In the genomic region with DNA sequence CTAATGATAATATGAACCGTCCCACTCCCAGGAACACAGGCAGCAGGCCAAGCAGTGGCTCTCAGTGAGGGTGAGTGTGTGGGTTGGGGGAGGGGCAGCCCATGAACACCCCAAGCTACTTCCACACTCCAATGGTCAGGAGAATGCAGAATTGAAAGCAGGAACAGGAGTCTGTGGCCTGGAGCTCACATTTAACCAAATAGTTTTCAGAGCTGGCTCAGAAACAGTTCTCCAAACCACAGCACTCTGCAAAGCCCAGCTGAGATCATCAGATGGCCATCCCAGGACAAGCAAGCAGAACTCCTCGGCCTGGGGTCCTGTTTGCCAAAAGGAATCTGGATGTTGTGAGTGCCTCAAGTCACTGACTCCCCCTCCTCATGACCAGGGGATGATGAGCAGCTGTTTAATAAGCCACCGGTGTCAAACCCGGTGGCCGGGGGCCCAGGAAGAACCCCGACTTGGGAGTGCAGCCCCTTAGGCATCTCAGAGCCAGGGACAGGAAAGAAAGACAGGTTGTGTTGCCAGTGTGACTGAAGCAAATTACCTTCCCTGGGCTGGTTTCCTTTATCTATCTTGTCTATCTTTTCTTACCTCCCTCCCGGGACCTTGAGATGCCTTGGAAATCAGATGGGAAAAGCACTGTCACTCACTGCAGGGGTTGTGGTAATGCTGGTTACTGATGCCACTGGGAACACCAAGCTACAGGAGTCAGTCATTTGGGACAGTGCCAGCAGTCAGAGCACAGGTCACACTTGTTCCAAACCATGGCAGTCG, we compare ENCODE assay signal across 8 cellular contexts. TPM values are rescaled to one million over a fixed set of nuclear protein-coding genes. Genes with fewer than 3 reads are reported as not detected.
DNase-seq lines count a peak whose midpoint lies in the region; ATAC-seq and TF ChIP-seq lines count a peak whose summit lies in the region.

No MANE protein-coding gene starts in this region.

- no peak for TF ChIP-seq CTCF in WTC11 (IDR thresholded peaks at IDR 0.05)
- no peak for TF ChIP-seq CTCF in kidney epithelial cell (IDR thresholded peaks at IDR 0.05; ENCODE audit: insufficient read depth, low read length, poor library complexity, severe bottlenecking)

- no peaks in the 10 kb centered on the region for H3K27me3 Mint-ChIP-seq in WTC11 (ENCODE audit: low read depth)
- peaks cover 0 to 2% (median 0%) of the 10 kb centered on the region in 3 donors for H3K27me3 Mint-ChIP-seq in immature natural killer cell (ENCODE audit: low read depth in 3 of 3)

- H3K4me3 ChIP-seq in kidney epithelial cell (ENCODE audit: low read depth, low read length), result no peak overlapping the region

- H3K9me3 Mint-ChIP-seq in WTC11 (no peaks in the 10 kb centered on the region), immature natural killer cell (no peaks in the 10 kb centered on the region)

- CTCF ChIA-PET in WTC11 (lab: Charles Lee), result no interaction called here

- no peaks in the 10 kb centered on the region for H3K27me3 ChIP-seq in kidney epithelial cell (ENCODE audit: control insufficient read depth, insufficient read depth, low read length)

- no peaks in the 10 kb centered on the region for H3K36me3 Mint-ChIP-seq in WTC11
- H3K36me3 Mint-ChIP-seq in immature natural killer cell, result no peaks in the 10 kb centered on the region

- no peaks in the 10 kb centered on the region for H3K36me3 ChIP-seq in kidney epithelial cell (ENCODE audit: control insufficient read depth, insufficient read depth, low read length)

- ATAC-seq in HG03432 (IDR thresholded peaks at IDR 0.05; ENCODE audit: unreplicated experiment) (peak; percentile 58), WTC11 (peak; percentile 79)

- POLR2A ChIA-PET in WTC11 (lab: Charles Lee), result interaction anchor here (0.6 kb wide), 1 partner anchor 35 kb away, joined by 3 read pairs; no protein-coding TSS in a partner anchor

- no peak overlapping the region for H3K4me3 Mint-ChIP-seq in WTC11
- peak overlapping the region in 1 of 5 donors; percentile 30 for H3K4me3 Mint-ChIP-seq in immature natural killer cell

- DNase-seq in activated effector memory CD4-positive, alpha-beta T cell treated with anti-CD3 and anti-CD28 coated beads, Interleukin-2, amount 50 U/mL, for 16 hours, result peak; percentile 30
- no peak for DNase-seq in activated effector memory CD4-positive, alpha-beta T cell treated with Interleukin-2 at 50 U/mL for 16 hours
- peak; percentile 35 for DNase-seq in WTC11 (ENCODE audit: low spot score)
- peak; percentile 95 for DNase-seq in kidney epithelial cell (ENCODE audit: low read depth)
- no peak for DNase-seq in immature natural killer cell
- DNase-seq in 8988T, result no peak
- no peak for DNase-seq in activated naive CD4-positive, alpha-beta T cell treated with anti-CD3 and anti-CD28 coated beads, Interleukin-2, amount 50 U/mL, for 16 hours

- peaks cover 15% of the 10 kb centered on the region for H3K4me1 Mint-ChIP-seq in WTC11
- H3K4me1 Mint-ChIP-seq in immature natural killer cell, result peaks cover 19 to 20% of the 10 kb centered on the region in 2 donors

- H3K27ac Mint-ChIP-seq in WTC11 (0 out of 2 replicates have a peak overlapping the region, but pooled peaks have one; percentile 45), immature natural killer cell (peak overlapping the region in 3 of 6 donors; percentile 57 to 85 (median 74))

TF ChIP-seq in WTC11, 78 proteins besides CTCF, POLR2A, EP300 and RAD21:
- TF ChIP-seq NR1H2 (CRISPR knock-in tag; IDR thresholded peaks at IDR 0.05), result no peak
- 0 out of 2 replicates have a peak, but pooled peaks have one; percentile 5 for TF ChIP-seq ZNF121 (CRISPR knock-in tag; IDR thresholded peaks at IDR 0.05)
- no peak for TF ChIP-seq ZNF671 (CRISPR knock-in tag; IDR thresholded peaks at IDR 0.05)
- TF ChIP-seq TP53 (CRISPR knock-in tag; IDR thresholded peaks at IDR 0.05), result no peak
- TF ChIP-seq, protein P1, sequence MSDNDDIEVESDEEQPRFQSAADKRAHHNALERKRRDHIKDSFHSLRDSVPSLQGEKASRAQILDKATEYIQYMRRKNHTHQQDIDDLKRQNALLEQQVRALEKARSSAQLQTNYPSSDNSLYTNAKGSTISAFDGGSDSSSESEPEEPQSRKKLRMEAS (CRISPR knock-in tag; IDR thresholded peaks at IDR 0.05), result 0 out of 2 replicates have a peak, but pooled peaks have one; percentile 19

RNA-seq across cellular contexts. Expression of a gene that starts 20.4 kb away (rescaled TPM):
- total RNA-seq in WTC11 (2021) (30.2 to 31.6 TPM (median 30.7 TPM) in 3 replicates), kidney epithelial cell (66.2 and 89.2 TPM in 2 replicates)
- polyA plus RNA-seq in immature natural killer cell, result 10 to 100 TPM; 60.7 to 93.9 (median 65.9) TPM

Comparison
In these comparisons a context has a peak if more than half of its experiments do, and no peak if none do; other contexts are left out.
1. DNase-seq: peak in activated effector memory CD4-positive, alpha-beta T cell treated with anti-CD3 and anti-CD28 coated beads, Interleukin-2, amount 50 U/mL, for 16 hours (single experiment), WTC11 (single experiment) and kidney epithelial cell (single experiment); none in activated effector memory CD4-positive, alpha-beta T cell treated with Interleukin-2 at 50 U/mL for 16 hours (single experiment), immature natural killer cell (0 of 3), 8988T (single experiment) and activated naive CD4-positive, alpha-beta T cell treated with anti-CD3 and anti-CD28 coated beads, Interleukin-2, amount 50 U/mL, for 16 hours (single experiment).